ENCODE assay signal across 8 cellular contexts in the genomic region with DNA sequence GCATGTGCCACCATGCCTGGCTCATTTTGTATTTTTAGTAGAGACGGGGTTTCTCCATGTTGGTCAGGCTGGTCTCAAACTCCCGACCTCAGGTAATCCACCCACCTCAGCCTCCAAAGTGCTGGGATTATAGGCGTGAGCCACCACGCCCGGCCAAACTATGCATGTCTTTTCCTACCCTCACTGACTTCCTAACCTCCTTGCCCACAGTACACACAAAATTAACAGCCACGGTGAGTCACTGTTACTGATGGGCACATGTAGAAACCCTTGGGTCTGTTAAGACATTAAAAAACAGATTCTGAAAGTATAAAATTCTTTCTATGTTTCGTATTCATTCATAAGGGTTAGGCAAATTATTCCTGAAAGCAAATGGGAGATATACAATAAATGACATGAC. TPM values are rescaled to one million over a fixed set of nuclear protein-coding genes. Genes with fewer than 3 reads are reported as not detected.
DNase-seq lines count a peak whose midpoint lies in the region; ATAC-seq, FAIRE-seq and TF ChIP-seq lines count a peak whose summit lies in the region.
"Not testable (repeated sequence)": the region's sequence is repeated elsewhere in the genome, so short reads cannot be mapped to it uniquely, and the experiment has no call there.

No MANE protein-coding gene starts in this region.

- H3K4me1 Mint-ChIP-seq in activated CD8-positive, alpha-beta memory T cell treated with anti-CD3 and anti-CD28 coated beads, Interleukin-2, amount 10 ng/mL, durations not matched to agents 7 days and 5 days: peaks cover 52% of the 10 kb centered on the region
- peaks cover 36 to 38% of the 10 kb centered on the region in 2 donors for H3K4me1 Mint-ChIP-seq in natural killer cell treated with Interleukin-12 subunit alpha and Interleukin-12 subunit beta and Interleukin-15 and Interleukin-18, amount 100 ng/mL, for 72 hours (ENCODE audit: low read depth in 2 of 2)

- H3K27me3 ChIP-seq in Loucy (ENCODE audit: insufficient read depth, low read length, poor library complexity, severe bottlenecking): not testable (repeated sequence)

- H3K4me3 ChIP-seq in A549; astrocyte of the spinal cord (ENCODE audit: low read depth, low read length); fibroblast of mammary gland (ENCODE audit: control insufficient read depth, low read depth, low read length): not testable (repeated sequence)
- peak overlapping the region; percentile 17 for H3K4me3 ChIP-seq in Loucy (ENCODE audit: low read length, poor library complexity, severe bottlenecking)

- H3K4me2 ChIP-seq in A549 (0 out of 3 replicates have a peak overlapping the region, but pooled peaks have one; percentile 6), Loucy (ENCODE audit: low read depth, low read length, poor library complexity, severe bottlenecking) (peak overlapping the region; percentile 99)

- 0 out of 6 replicates have a peak overlapping the region, but pooled peaks of 1 of the 2 experiments have one; percentile 24 for H3K27ac ChIP-seq in A549

- not testable (repeated sequence) for H3K4me3 Mint-ChIP-seq in activated CD8-positive, alpha-beta memory T cell treated with anti-CD3 and anti-CD28 coated beads, Interleukin-2, amount 10 ng/mL, durations not matched to agents 7 days and 5 days
- H3K4me3 Mint-ChIP-seq in natural killer cell treated with Interleukin-12 subunit alpha and Interleukin-12 subunit beta and Interleukin-15 and Interleukin-18, amount 100 ng/mL, for 72 hours: peak overlapping the region; percentile 25

- not testable (repeated sequence) for H3K9me3 Mint-ChIP-seq in activated CD8-positive, alpha-beta memory T cell treated with anti-CD3 and anti-CD28 coated beads, Interleukin-2, amount 10 ng/mL, durations not matched to agents 7 days and 5 days (ENCODE audit: low read depth); natural killer cell treated with Interleukin-12 subunit alpha and Interleukin-12 subunit beta and Interleukin-15 and Interleukin-18, amount 100 ng/mL, for 72 hours

- TF ChIP-seq EP300 in A549 (IDR thresholded peaks at IDR 0.05): not testable (repeated sequence)

- not testable (repeated sequence) for H3K9ac ChIP-seq in Loucy (ENCODE audit: low read depth, low read length, poor library complexity, severe bottlenecking)

- H2AFZ ChIP-seq in Loucy (ENCODE audit: low read length): not testable (repeated sequence)

- not testable (repeated sequence) for TF ChIP-seq RAD21 in A549 (conservative IDR thresholded peaks at IDR 0.05 in 1 of 2, IDR thresholded peaks at IDR 0.05 in 1 of 2)

- not testable (repeated sequence) for H3F3A ChIP-seq in Loucy (ENCODE audit: low read depth)

- peak in 1 of 2 experiments; percentile 34 for DNase-seq in A549 (ENCODE audit: low read depth in 1 of 2, low spot score in 1 of 2)
- peak; percentile 12 for DNase-seq in SIG-M5 treated with dmso at 0.1 percent for 504 hours (lab: John Stamatoyannopoulos, UW; ENCODE audit: unreplicated experiment)
- DNase-seq in activated CD8-positive, alpha-beta memory T cell treated with anti-CD3 and anti-CD28 coated beads, Interleukin-2, amount 10 ng/mL, durations not matched to agents 7 days and 5 days; natural killer cell treated with Interleukin-12 subunit alpha and Interleukin-12 subunit beta and Interleukin-15 and Interleukin-18, amount 100 ng/mL, for 72 hours (ENCODE audit: low spot score): not testable (repeated sequence)
- DNase-seq in astrocyte of the spinal cord (ENCODE audit: low read depth, low spot score): peak; percentile 59
- peak; percentile 59 for DNase-seq in fibroblast of mammary gland (ENCODE audit: low read depth)

- not testable (repeated sequence) for FAIRE-seq in A549 (lab: Jason Lieb, UNC)
- FAIRE-seq in G401.6 (lab: Jason Lieb, UNC): peak; percentile 25

- 58% methylated on average over 7 of the region's 7 CpGs for WGBS in A549 (ENCODE audit: missing lambda C conversion rate)

- CTCF ChIA-PET in A549 (lab: Yijun Ruan, JAX); activated CD8-positive, alpha-beta memory T cell treated with anti-CD3 and anti-CD28 coated beads, Interleukin-2, amount 10 ng/mL, durations not matched to agents 7 days and 5 days (lab: Charles Lee): not testable (repeated sequence)

- not testable (repeated sequence) for H3K27me3 Mint-ChIP-seq in activated CD8-positive, alpha-beta memory T cell treated with anti-CD3 and anti-CD28 coated beads, Interleukin-2, amount 10 ng/mL, durations not matched to agents 7 days and 5 days; natural killer cell treated with Interleukin-12 subunit alpha and Interleukin-12 subunit beta and Interleukin-15 and Interleukin-18, amount 100 ng/mL, for 72 hours

- not testable (repeated sequence) for H3K9me2 ChIP-seq in Loucy (replicated peaks; ENCODE audit: low read depth, low read length)

- not testable (repeated sequence) for H4K20me1 ChIP-seq in Loucy (ENCODE audit: insufficient read depth, low read length, poor library complexity, severe bottlenecking)

- not testable (repeated sequence) for H3K36me3 ChIP-seq in Loucy (ENCODE audit: insufficient read depth, low read length)

- peak overlapping the region; percentile 50 for H3K27ac Mint-ChIP-seq in activated CD8-positive, alpha-beta memory T cell treated with anti-CD3 and anti-CD28 coated beads, Interleukin-2, amount 10 ng/mL, durations not matched to agents 7 days and 5 days
- peak overlapping the region in 1 of 2 donors; percentile 46 for H3K27ac Mint-ChIP-seq in natural killer cell treated with Interleukin-12 subunit alpha and Interleukin-12 subunit beta and Interleukin-15 and Interleukin-18, amount 100 ng/mL, for 72 hours

- in situ Hi-C loops in astrocyte of the spinal cord (cut with HindIII; ENCODE audit: low sequenced_read_pairs): not testable (repeated sequence)

- H3K9me3 ChIP-seq in A549; Loucy (ENCODE audit: insufficient read depth, low read depth, low read length): not testable (repeated sequence)

- H3K36me3 Mint-ChIP-seq in activated CD8-positive, alpha-beta memory T cell treated with anti-CD3 and anti-CD28 coated beads, Interleukin-2, amount 10 ng/mL, durations not matched to agents 7 days and 5 days: peaks cover 57% of the 10 kb centered on the region
- H3K36me3 Mint-ChIP-seq in natural killer cell treated with Interleukin-12 subunit alpha and Interleukin-12 subunit beta and Interleukin-15 and Interleukin-18, amount 100 ng/mL, for 72 hours: peaks cover 34% of the 10 kb centered on the region

- POLR2A ChIA-PET in A549 (lab: Yijun Ruan, JAX): not testable (repeated sequence)

- ATAC-seq in A549; activated CD8-positive, alpha-beta memory T cell treated with anti-CD3 and anti-CD28 coated beads, Interleukin-2, amount 10 ng/mL, durations not matched to agents 7 days and 5 days: not testable (repeated sequence)
- peak in 1 of 2 donors; percentile 25 for ATAC-seq in natural killer cell treated with Interleukin-12 subunit alpha and Interleukin-12 subunit beta and Interleukin-15 and Interleukin-18, amount 100 ng/mL, for 72 hours

- peaks cover 40% of the 10 kb centered on the region for H3K79me2 ChIP-seq in Loucy (ENCODE audit: insufficient read depth, low read length)

- H3K4me1 ChIP-seq in A549 (peaks cover 40% of the 10 kb centered on the region), Loucy (ENCODE audit: insufficient read depth, low read length, poor library complexity, severe bottlenecking) (peaks cover 50% of the 10 kb centered on the region)

- TF ChIP-seq CTCF in A549 (IDR thresholded peaks at IDR 0.05); Loucy (conservative IDR thresholded peaks at IDR 0.05; ENCODE audit: low read length); astrocyte of the spinal cord (IDR thresholded peaks at IDR 0.05; ENCODE audit: low read depth, low read length); fibroblast of mammary gland (conservative IDR thresholded peaks at IDR 0.05; ENCODE audit: control insufficient read depth, insufficient read depth, low read depth, low read length): not testable (repeated sequence)

- not testable (repeated sequence) for TF ChIP-seq POLR2A in A549 (IDR thresholded peaks at IDR 0.05; ENCODE audit: low read length)

RNA-seq across cellular contexts. Expression of gene METTL5, which starts 4.6 kb away (rescaled TPM):
- polyA plus RNA-seq in A549 (2011; rRNA removed) (58.1 and 86.9 TPM in 2 replicates), A549 (2017; fragmentation: RNase III; extraction: RNeasy Plus Mini Kit Qiagen cat#74134 plus additional on column Dnase treatment) (97.6 to 112 TPM (median 105 TPM) in 3 replicates)
- polyA plus RNA-seq in A549 (2012; cell fraction: cytosol; rRNA removed): 36.9 and 46.4 TPM in 2 replicates
- 8.3 and 14.7 TPM in 2 replicates for polyA plus RNA-seq in A549 (2012; cell fraction: nucleus; rRNA removed)
- polyA minus RNA-seq in A549 (2011; rRNA and poly(A)+ RNA removed): 8.3 and 12.0 TPM in 2 replicates
- 10 to 100 TPM; 62.7 to 68.5 TPM for total RNA-seq in activated CD8-positive, alpha-beta memory T cell treated with anti-CD3 and anti-CD28 coated beads, Interleukin-2, amount 10 ng/mL, durations not matched to agents 7 days and 5 days
- total RNA-seq in natural killer cell treated with Interleukin-12 subunit alpha and Interleukin-12 subunit beta and Interleukin-15 and Interleukin-18, amount 100 ng/mL, for 72 hours: 10 to 100 TPM; 50.7 to 56.9 TPM

RNA-seq across cellular contexts. Expression of gene UBR3, which starts 7.2 kb away (rescaled TPM):
- polyA plus RNA-seq in A549 (2011; rRNA removed) (21.1 and 23.1 TPM in 2 replicates), A549 (2017; fragmentation: RNase III; extraction: RNeasy Plus Mini Kit Qiagen cat#74134 plus additional on column Dnase treatment) (10.3 to 11.1 TPM (median 11.0 TPM) in 3 replicates)
- polyA plus RNA-seq in A549 (2012; cell fraction: cytosol; rRNA removed): 3.7 and 4.0 TPM in 2 replicates
- 4.3 and 6.0 TPM in 2 replicates for polyA plus RNA-seq in A549 (2012; cell fraction: nucleus; rRNA removed)
- polyA minus RNA-seq in A549 (2011; rRNA and poly(A)+ RNA removed): 21.6 and 23.6 TPM in 2 replicates
- 10 to 100 TPM; 21.3 to 23.2 TPM for total RNA-seq in activated CD8-positive, alpha-beta memory T cell treated with anti-CD3 and anti-CD28 coated beads, Interleukin-2, amount 10 ng/mL, durations not matched to agents 7 days and 5 days
- 10 to 100 TPM; 42.7 to 54.1 TPM for total RNA-seq in natural killer cell treated with Interleukin-12 subunit alpha and Interleukin-12 subunit beta and Interleukin-15 and Interleukin-18, amount 100 ng/mL, for 72 hours

RNA-seq across cellular contexts. Expression of gene SSB, which starts 21.4 kb away (rescaled TPM):
- polyA plus RNA-seq in A549 (2011; rRNA removed): 129 and 253 TPM in 2 replicates
- 56.1 and 78.0 TPM in 2 replicates for polyA plus RNA-seq in A549 (2012; cell fraction: cytosol; rRNA removed)
- polyA plus RNA-seq in A549 (2012; cell fraction: nucleus; rRNA removed): 29.5 and 55.5 TPM in 2 replicates
- polyA plus RNA-seq in A549 (2017; fragmentation: RNase III; extraction: RNeasy Plus Mini Kit Qiagen cat#74134 plus additional on column Dnase treatment): 246 to 255 TPM (median 253 TPM) in 3 replicates
- 17.1 and 28.3 TPM in 2 replicates for polyA minus RNA-seq in A549 (2011; rRNA and poly(A)+ RNA removed)
- total RNA-seq in activated CD8-positive, alpha-beta memory T cell treated with anti-CD3 and anti-CD28 coated beads, Interleukin-2, amount 10 ng/mL, durations not matched to agents 7 days and 5 days: 10 to 100 TPM; 88.2 to 88.9 TPM
- 100 to 1,000 TPM in 1 of 2 donors, 10 to 100 TPM in 1; 66.8 to 105 TPM for total RNA-seq in natural killer cell treated with Interleukin-12 subunit alpha and Interleukin-12 subunit beta and Interleukin-15 and Interleukin-18, amount 100 ng/mL, for 72 hours
